18 cellular contexts compared by ENCODE assay signal in the genomic region with DNA sequence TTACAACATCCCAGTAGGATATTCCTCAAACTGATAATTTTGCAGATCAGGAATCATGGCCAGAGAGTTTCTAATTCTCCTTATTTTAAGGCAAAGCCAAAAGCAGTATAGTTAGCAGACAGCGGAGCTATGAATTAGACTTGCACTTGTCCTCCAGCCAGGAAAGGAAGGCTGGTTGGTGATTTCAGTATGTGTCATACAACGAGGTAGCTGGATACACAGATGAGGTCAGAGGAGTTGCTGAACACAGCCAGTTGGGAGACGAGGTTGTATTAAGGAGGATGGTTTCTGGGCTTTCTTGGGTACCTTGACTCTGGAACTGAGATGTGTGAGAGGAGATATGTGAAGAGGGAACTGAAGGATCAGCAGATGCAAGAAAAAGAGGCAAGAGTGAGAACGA.
"Had no signal": no experiment of that assay in that cellular context is flagged by ENCODE, and none has a peak within 500 bp of the region (broad histone marks: within the 10 kb centered on the region; RNA-seq: fewer than 3 reads in every experiment).

No MANE protein-coding gene starts in this region.

- H3K9me3 ChIP-seq: body of pancreas, ovary, psoas muscle, thyroid gland had no signal

- H3K36me3 ChIP-seq: left ventricle myocardium inferior, ovary, right atrium auricular region, thyroid gland had no signal

- H3K4me3 ChIP-seq: body of pancreas, left ventricle myocardium inferior, ovary, psoas muscle, right atrium auricular region, thyroid gland had no signal

- H3K27me3 Mint-ChIP-seq: activated naive CD8-positive, alpha-beta T cell; activated T-cell treated with anti-CD3 and anti-CD28 coated beads, Interleukin-2, amount 50 U/mL, for 24 hours; activated T-helper 17 cell treated with anti-CD3 and anti-CD28 coated beads, Interleukin-2, amount 50 U/mL, for 72 hours had no signal

- H3K4me1 Mint-ChIP-seq: activated T-helper 17 cell treated with anti-CD3 and anti-CD28 coated beads, Interleukin-2, amount 50 U/mL, for 72 hours; natural killer cell; WTC11 had no signal

- H3K27ac Mint-ChIP-seq: activated naive CD8-positive, alpha-beta T cell; activated T-cell treated with anti-CD3 and anti-CD28 coated beads, Interleukin-2, amount 50 U/mL, for 24 hours; activated T-helper 17 cell treated with anti-CD3 and anti-CD28 coated beads, Interleukin-2, amount 50 U/mL, for 72 hours; natural killer cell; WTC11 had no signal

- H3K27me3 ChIP-seq: body of pancreas, ovary, right atrium auricular region, thyroid gland had no signal

- DNase-seq: activated T-cell treated with anti-CD3 and anti-CD28 coated beads, Interleukin-2, amount 50 U/mL, for 24 hours; body of pancreas; foreskin fibroblast; kidney glomerular epithelial cell; left ventricle myocardium inferior; natural killer cell; ovary; psoas muscle; stimulated activated CD4-positive, alpha-beta T cell treated with anti-CD3 and anti-CD28 coated beads, Interleukin-12 subunit alpha, Interleukin-12 subunit beta, amount 100 ng/mL, for 4 hours; stimulated activated CD4-positive, alpha-beta T cell treated with anti-CD3 and anti-CD28 coated beads, Interleukin-4, amount 100 ng/mL, for 4 hours; stimulated activated naive CD8-positive, alpha-beta T cell treated with anti-CD3 and anti-CD28 coated beads, Interleukin-15, Interleukin-2, amounts not matched to agents 100 U/mL and 50 U/mL, for 24 hours; substantia nigra; T-helper 1 cell; thyroid gland had no signal

- H3K27ac ChIP-seq: body of pancreas, left ventricle myocardium inferior, ovary, psoas muscle, right atrium auricular region, thyroid gland had no signal

- H3K4me1 ChIP-seq: body of pancreas, left ventricle myocardium inferior, psoas muscle, right atrium auricular region, thyroid gland had no signal

- ATAC-seq: activated T-helper 17 cell treated with anti-CD3 and anti-CD28 coated beads, Interleukin-2, amount 50 U/mL, for 72 hours; body of pancreas; natural killer cell; psoas muscle; stimulated activated naive CD8-positive, alpha-beta T cell treated with anti-CD3 and anti-CD28 coated beads, Interleukin-15, Interleukin-2, amounts not matched to agents 100 U/mL and 50 U/mL, for 24 hours; WTC11 had no signal

- H3K36me3 Mint-ChIP-seq: activated naive CD8-positive, alpha-beta T cell; natural killer cell had no signal

- H3K4me3 Mint-ChIP-seq: activated naive CD8-positive, alpha-beta T cell; activated T-cell treated with anti-CD3 and anti-CD28 coated beads, Interleukin-2, amount 50 U/mL, for 24 hours; activated T-helper 17 cell treated with anti-CD3 and anti-CD28 coated beads, Interleukin-2, amount 50 U/mL, for 72 hours; natural killer cell; WTC11 had no signal
